In genomic region chr10:75613685-75614587, GRCh38 we compare ENCODE assay signal across 15 cellular contexts.
DNase-seq lines count a peak whose midpoint lies in the region; ATAC-seq, FAIRE-seq and TF ChIP-seq lines count a peak whose summit lies in the region.
"Had no signal": no experiment of that assay in that cellular context is flagged by ENCODE, and none has a peak within 500 bp of the region (broad histone marks: within the 10 kb centered on the region; RNA-seq: fewer than 3 reads in every experiment).

No MANE protein-coding gene starts in this region.

- intact Hi-C loops in left lung (cut with DNase I) (no loop called here), HepG2 (cut with micrococcal nuclease; ENCODE audit: unreplicated experiment) (no loop called here)

- H3K79me2 ChIP-seq in HepG2 (ENCODE audit: insufficient read depth, low read length) = no peaks in the 10 kb centered on the region

- POLR2A ChIA-PET in HepG2 (lab: Yijun Ruan, JAX) = no interaction called here

- TF ChIP-seq EP300 in HepG2 (IDR thresholded peaks at IDR 0.05; ENCODE audit: low read depth in 2 of 2, low read length in 2 of 2) (no peak), HepG2 (CRISPR knock-in tag; IDR thresholded peaks at IDR 0.05; ENCODE audit: borderline replicate concordance) (no peak)

- ATAC-seq in GM18498 (IDR thresholded peaks at IDR 0.05; ENCODE audit: unreplicated experiment) = peak; percentile 52
- peak; percentile 37 for ATAC-seq in HG02642 (IDR thresholded peaks at IDR 0.05; ENCODE audit: poor library complexity, unreplicated experiment)
- peak; percentile 25 for ATAC-seq in left lung
- ATAC-seq in HepG2 = no peak
- ATAC-seq in HG02885 (IDR thresholded peaks at IDR 0.05; ENCODE audit: poor library complexity, unreplicated experiment) = no peak

- CTCF ChIA-PET in HepG2 (lab: Yijun Ruan, JAX; ENCODE audit: low intra/inter-chr PET ratio, low total read pairs) = no interaction called here

- no peaks in the 10 kb centered on the region for H4K20me1 ChIP-seq in HepG2 (ENCODE audit: insufficient read depth, low read length)

- no peak overlapping the region for H2AFZ ChIP-seq in HepG2 (ENCODE audit: low read length)

- TF ChIP-seq RAD21 in HepG2 (CRISPR knock-in tag; IDR thresholded peaks at IDR 0.05) = no peak

- no TSS peak for BruUV-seq in HepG2 (replicated peaks; lab: Mats Ljungman, UMichigan)

- H3K9me3 ChIP-seq in left lung (no peaks in the 10 kb centered on the region), HepG2 (ENCODE audit: low read length) (no peaks in the 10 kb centered on the region), MG63 (no peaks in the 10 kb centered on the region)
- H3K9me3 ChIP-seq: SJCRH30 had no signal

- no peak for TF ChIP-seq CTCF in left lung (IDR thresholded peaks at IDR 0.05)
- TF ChIP-seq CTCF in HepG2 (CRISPR knock-in tag; IDR thresholded peaks at IDR 0.05) = no peak

- in situ Hi-C loops in HepG2 (cut with HindIII; ENCODE audit: extremely low pct_ligation_motif_present, low pct_unique_long_range_greater_than_20kb) = no loop called here

- peak; percentile 28 for DNase-seq in NCI-H2171 (lab: John Stamatoyannopoulos, UW)
- DNase-seq in left lung = no peak
- no peak for DNase-seq in HepG2 (ENCODE audit: low spot score)
- DNase-seq in MG63 = no peak
- no peak for DNase-seq in activated gamma-delta T cell (lab: John Stamatoyannopoulos, UW)
- DNase-seq: activated CD4-positive, alpha-beta T cell treated with anti-CD3 and anti-CD28 coated beads, Interleukin-2, amount 10 ng/mL, durations not matched to agents 24 days and 14 days; activated naive CD8-positive, alpha-beta T cell treated with anti-CD3 and anti-CD28 coated beads for 36 hours; CD4-positive, CD25-positive, alpha-beta regulatory T cell; kidney glomerular epithelial cell; NCI-H1436 treated with DMSO at 0.1 percent for 48 hours; SJCRH30 had no signal

- no peaks in the 10 kb centered on the region for H3K27me3 ChIP-seq in left lung
- H3K27me3 ChIP-seq in HepG2 (ENCODE audit: control insufficient read depth in 1 of 2, insufficient read depth in 2 of 2, low read length in 2 of 2) = no peaks in the 10 kb centered on the region
- H3K27me3 ChIP-seq in MG63 = no peaks in the 10 kb centered on the region
- H3K27me3 ChIP-seq: SJCRH30 had no signal

- H3K36me3 ChIP-seq in left lung (no peaks in the 10 kb centered on the region), HepG2 (replicated peaks in 1 of 2; ENCODE audit: control insufficient read depth in 1 of 2, insufficient read depth in 2 of 2, low read length in 2 of 2) (no peaks in the 10 kb centered on the region), MG63 (no peaks in the 10 kb centered on the region)
- H3K36me3 ChIP-seq: SJCRH30 had no signal

- no peak for FAIRE-seq in HepG2 (lab: Jason Lieb, UNC)
- FAIRE-seq: endothelial cell of umbilical vein had no signal

- WGBS in HepG2 (ENCODE audit: low lambda C conversion rate) = 94% methylated on average over 10 of the region's 10 CpGs

- H3K4me2 ChIP-seq in HepG2 (ENCODE audit: low read depth, low read length) = no peak overlapping the region

- no peak overlapping the region for H3K9ac ChIP-seq in HepG2 (ENCODE audit: insufficient read depth, low read depth, low read length)

- no peak for TF ChIP-seq POLR2A in HepG2 (IDR thresholded peaks at IDR 0.05; ENCODE audit: insufficient read depth in 1 of 2, low read depth in 2 of 2, low read length in 2 of 2)

- H3K27ac ChIP-seq in left lung (peak overlapping the region; percentile 45 to 62), HepG2 (ENCODE audit: extremely low read length, insufficient read depth, low read length) (no peak overlapping the region)
- H3K27ac ChIP-seq: SJCRH30 had no signal

- H3K4me3 ChIP-seq in left lung = no peak overlapping the region
- H3K4me3 ChIP-seq in HepG2 (replicated peaks in 1 of 3; ENCODE audit: insufficient read depth in 1 of 3, low read depth in 2 of 3, low read length in 3 of 3) = no peak overlapping the region
- no peak overlapping the region for H3K4me3 ChIP-seq in MG63
- H3K4me3 ChIP-seq: SJCRH30 had no signal

- peaks cover 18 to 61% of the 10 kb centered on the region in 2 donors for H3K4me1 ChIP-seq in left lung
- H3K4me1 ChIP-seq in HepG2 (ENCODE audit: insufficient read depth, low read length) = peaks cover 21% of the 10 kb centered on the region
- H3K4me1 ChIP-seq: SJCRH30 had no signal

TF ChIP-seq in HepG2, 621 proteins besides CTCF, POLR2A, EP300 and RAD21:
- TF ChIP-seq ZFP82 (CRISPR knock-in tag; IDR thresholded peaks at IDR 0.05; ENCODE audit: borderline replicate concordance) = no peak
- no peak for TF ChIP-seq ZNF34 (CRISPR knock-in tag; IDR thresholded peaks at IDR 0.05; ENCODE audit: borderline replicate concordance)
- no peak for TF ChIP-seq ZNF891 (CRISPR knock-in tag; IDR thresholded peaks at IDR 0.05)
- no peak for TF ChIP-seq MED13 (CRISPR knock-in tag; IDR thresholded peaks at IDR 0.05)
- no peak for TF ChIP-seq CBX2 (IDR thresholded peaks at IDR 0.05; ENCODE audit: low read depth, low read length)
- no peak for TF ChIP-seq CBX2 (CRISPR knock-in tag; IDR thresholded peaks at IDR 0.05; ENCODE audit: low read depth)
- TF ChIP-seq SMYD3 (CRISPR knock-in tag; IDR thresholded peaks at IDR 0.05) = no peak
- no peak for TF ChIP-seq TEAD2 (CRISPR knock-in tag; IDR thresholded peaks at IDR 0.05)
- TF ChIP-seq ZNF652 (CRISPR knock-in tag; IDR thresholded peaks at IDR 0.05; ENCODE audit: borderline replicate concordance, low read depth) = no peak
- no peak for TF ChIP-seq HCFC1 (IDR thresholded peaks at IDR 0.05; ENCODE audit: low read depth, low read length)
- TF ChIP-seq SNAPC5 (CRISPR knock-in tag; IDR thresholded peaks at IDR 0.05; ENCODE audit: borderline replicate concordance) = no peak

Comparison
In these comparisons a context has a peak if more than half of its experiments do, and no peak if none do; other contexts are left out.
1. ATAC-seq: peak in GM18498 (single experiment), HG02642 (single experiment) and left lung (single experiment); none in HepG2 (single experiment) and HG02885 (single experiment).